In the genomic region with DNA sequence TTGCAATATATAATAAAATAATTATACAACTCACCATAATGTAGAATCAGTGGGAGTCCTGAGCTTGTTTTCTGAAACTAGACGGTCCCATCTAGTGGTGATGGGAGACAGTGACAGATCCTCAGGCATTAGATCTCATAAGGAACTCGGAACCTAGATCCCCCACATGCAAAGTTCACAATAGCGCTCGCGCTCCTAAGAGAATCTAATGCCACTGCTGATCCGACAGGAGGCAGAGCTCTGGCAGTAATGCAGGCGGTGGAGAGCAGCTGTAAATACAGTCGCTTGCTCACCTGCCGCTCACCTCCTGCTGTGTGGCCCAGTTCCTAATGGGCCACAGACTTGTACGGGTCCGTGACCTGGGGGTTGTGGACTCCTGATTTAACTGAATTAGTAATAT, we compare ENCODE assay signal across 24 cellular contexts.
A peak's percentile ranks its signal among the peaks of the same experiment; 100 is the strongest.
DNase-seq lines count a peak whose midpoint lies in the region; ATAC-seq, FAIRE-seq and TF ChIP-seq lines count a peak whose summit lies in the region.
"Had no signal": no experiment of that assay in that cellular context is flagged by ENCODE, and none has a peak within 500 bp of the region (broad histone marks: within the 10 kb centered on the region; RNA-seq: fewer than 3 reads in every experiment).

No MANE protein-coding gene starts in this region.

- H3K18ac ChIP-seq in IMR-90 (ENCODE audit: low read depth, low read length) = no peak overlapping the region

- H2BK120ac ChIP-seq in IMR-90 (ENCODE audit: low read depth, low read length) = no peak overlapping the region

- TF ChIP-seq EP300 in GM12878 (IDR thresholded peaks at IDR 0.05; ENCODE audit: borderline replicate concordance in 1 of 2, control insufficient read depth in 1 of 2, low read depth in 2 of 2, low read length in 2 of 2) = no peak

- CTCF ChIA-PET in IMR-90 (lab: Yijun Ruan, JAX) = interaction anchor here (1.8 kb wide), 1 partner anchor 16 kb away, joined by 7 read pairs; no protein-coding TSS in a partner anchor
- CTCF ChIA-PET in GM12878 (lab: Yijun Ruan, JAX) = interaction anchor here (1.0 kb wide), 1 partner anchor 10 kb away, joined by 3 read pairs; no protein-coding TSS in a partner anchor

- H3K4me2 ChIP-seq in IMR-90 (ENCODE audit: low read depth, low read length) (no peak overlapping the region), GM12878 (ENCODE audit: control insufficient read depth, insufficient read depth) (no peak overlapping the region)

- H3K4ac ChIP-seq in IMR-90 (ENCODE audit: low read depth, low read length) = peak overlapping the region; percentile 40; the same call in 1 of the 2 replicates

- dilution Hi-C loops in IMR-90 (cut with HindIII; ENCODE audit: low sequenced_read_pairs, unreplicated experiment) = no loop called here

- H2BK15ac ChIP-seq in IMR-90 (ENCODE audit: low read depth, low read length) = peak overlapping the region; percentile 51; the same call in 1 of the 3 replicates

- H3K27ac ChIP-seq in C4-2B (peak overlapping the region; percentile 41), IMR-90 (ENCODE audit: insufficient read depth, low read length) (no peak overlapping the region), GM12878 (ENCODE audit: control insufficient read depth, insufficient read depth) (no peak overlapping the region), kidney (ENCODE audit: low read depth in 2 of 2, low read length in 2 of 2) (no peak overlapping the region)
- H3K27ac ChIP-seq in effector memory CD4-positive, alpha-beta T cell (ENCODE audit: insufficient read depth, low read length, poor library complexity, severe bottlenecking) = no peak overlapping the region
- H3K27ac ChIP-seq: dorsolateral prefrontal cortex, epithelial cell of prostate, heart right ventricle, HL-60, right lobe of liver had no signal

- no peak overlapping the region for H4K5ac ChIP-seq in IMR-90 (ENCODE audit: low read depth, low read length)

- no peaks in the 10 kb centered on the region for H3K9me3 ChIP-seq in IMR-90 (ENCODE audit: control insufficient read depth, insufficient read depth, low read length)
- no peaks in the 10 kb centered on the region for H3K9me3 ChIP-seq in GM12878 (replicated peaks; ENCODE audit: control insufficient read depth, insufficient read depth, low read length)
- no peaks in the 10 kb centered on the region for H3K9me3 ChIP-seq in kidney (ENCODE audit: control insufficient read depth in 1 of 2, low read length in 2 of 2)
- H3K9me3 ChIP-seq in effector memory CD4-positive, alpha-beta T cell (ENCODE audit: control insufficient read depth, low read length) = no peaks in the 10 kb centered on the region
- H3K9me3 ChIP-seq: heart right ventricle, right lobe of liver had no signal

- peaks cover 3% of the 10 kb centered on the region; the same call in 1 of the 2 replicates for H3K9me1 ChIP-seq in IMR-90 (ENCODE audit: insufficient read depth, low read length)

- no peak overlapping the region for H4K91ac ChIP-seq in IMR-90 (ENCODE audit: insufficient read depth, low read depth, low read length)

- H4K20me1 ChIP-seq in IMR-90 (ENCODE audit: insufficient read depth, low read length) (no peaks in the 10 kb centered on the region), GM12878 (ENCODE audit: control insufficient read depth, insufficient read depth) (no peaks in the 10 kb centered on the region)

- SMC1A ChIA-PET in GM12878 (lab: Charles Lee; ENCODE audit: uncharacterized antibody, unreplicated experiment) = interaction anchor here (0.6 to 1.4 kb wide), 3 partner anchors 21 to 57 kb away, joined by 3 read pairs; no protein-coding TSS in a partner anchor

- TF ChIP-seq RAD21 in IMR-90 (IDR thresholded peaks at IDR 0.05; ENCODE audit: low read length) (no peak), GM12878 (IDR thresholded peaks at IDR 0.05; ENCODE audit: insufficient read depth, low read depth, low read length) (no peak)

- no TSS peak for BruUV-seq in IMR-90 (replicated peaks; lab: Mats Ljungman, UMichigan)
- no TSS peak for BruUV-seq in GM12878 (replicated peaks; lab: Mats Ljungman, UMichigan)

- no peak for TF ChIP-seq POLR2A in IMR-90 (IDR thresholded peaks at IDR 0.05; ENCODE audit: low read depth, low read length)
- TF ChIP-seq POLR2A in GM12878 (IDR thresholded peaks at IDR 0.05; ENCODE audit: low read depth, low read length) = no peak

- no peak overlapping the region for H3K14ac ChIP-seq in IMR-90 (replicated peaks; ENCODE audit: low read depth, low read length)

- in situ Hi-C loops in IMR-90 (cut with MboI; ENCODE audit: low sequenced_read_pairs) = no loop called here
- in situ Hi-C loops in GM12878 (cut with MboI) = no loop called here

- intact Hi-C loops in IMR-90 (cut with micrococcal nuclease) = no loop called here
- intact Hi-C loops in GM12878 (cut with micrococcal nuclease; ENCODE audit: unreplicated experiment) = no loop called here
- intact Hi-C loops in kidney (cut with DNase I) = no loop called here

- H3K9ac ChIP-seq in IMR-90 (ENCODE audit: low read depth, low read length) (no peak overlapping the region), GM12878 (ENCODE audit: control insufficient read depth, insufficient read depth, low read length) (no peak overlapping the region), kidney (ENCODE audit: low read length in 2 of 2) (no peak overlapping the region)

- no peaks in the 10 kb centered on the region for H3K27me3 ChIP-seq in IMR-90 (ENCODE audit: control insufficient read depth, insufficient read depth, low read length)
- H3K27me3 ChIP-seq in GM12878 (replicated peaks in 1 of 2; ENCODE audit: control insufficient read depth in 2 of 2, insufficient read depth in 2 of 2, low read length in 1 of 2) = no peaks in the 10 kb centered on the region
- no peaks in the 10 kb centered on the region for H3K27me3 ChIP-seq in effector memory CD4-positive, alpha-beta T cell (replicated peaks; ENCODE audit: control insufficient read depth, insufficient read depth, low read length, poor library complexity, severe bottlenecking)
- H3K27me3 ChIP-seq: dorsolateral prefrontal cortex, heart right ventricle, right lobe of liver had no signal

- H2BK5ac ChIP-seq in IMR-90 (ENCODE audit: low read depth, low read length, poor library complexity, severe bottlenecking) = peak overlapping the region; percentile 45

- ATAC-seq in IMR-90 (ENCODE audit: low read depth) = no peak
- no peak for ATAC-seq in GM12878
- ATAC-seq in activated CD4-positive, CD25-positive, alpha-beta regulatory T cell treated with anti-CD3 and anti-CD28 coated beads, Interleukin-2, amount 50 U/mL, for 24 hours = no peak
- ATAC-seq: activated naive CD8-positive, alpha-beta T cell treated with anti-CD3 and anti-CD28 coated beads, Interleukin-2, amount 50 U/mL, for 24 hours; heart right ventricle; right lobe of liver; stimulated activated effector memory CD8-positive, alpha-beta T cell treated with anti-CD3 and anti-CD28 coated beads, Interleukin-12 subunit alpha, Interleukin-12 subunit beta, amount 100 ng/mL, for 72 hours had no signal

- no peaks in the 10 kb centered on the region for H3K79me2 ChIP-seq in GM12878 (ENCODE audit: control insufficient read depth, insufficient read depth, low read length)

- peaks cover 3 to 41% of the 10 kb centered on the region in 2 experiments; a peak in 3 of 4 replicates for H3K79me1 ChIP-seq in IMR-90 (ENCODE audit: low read depth in 1 of 2, low read length in 2 of 2)

- H3K4me3 ChIP-seq in IMR-90 (ENCODE audit: insufficient read depth, low read depth, low read length) (no peak overlapping the region), GM12878 (no peak overlapping the region), kidney (ENCODE audit: low read length in 2 of 2) (no peak overlapping the region)
- no peak overlapping the region for H3K4me3 ChIP-seq in effector memory CD4-positive, alpha-beta T cell (ENCODE audit: insufficient read depth, low read depth, low read length, poor library complexity, severe bottlenecking)
- H3K4me3 ChIP-seq: dorsolateral prefrontal cortex, heart right ventricle, right lobe of liver had no signal

- no peak overlapping the region for H3K56ac ChIP-seq in IMR-90 (ENCODE audit: extremely low read depth, insufficient read depth, low read length)

- no peak overlapping the region for H4K8ac ChIP-seq in IMR-90 (ENCODE audit: low read depth in 2 of 2, low read length in 2 of 2)

- 95% methylated on average over 5 of the region's 11 CpGs; no CpG with 5 or more reads in 1 of the 2 experiments for WGBS in IMR-90 (ENCODE audit: extremely low coverage in 2 of 2, insufficient read length in 1 of 2), 2 experiments
- WGBS in GM12878 (ENCODE audit: insufficient coverage, insufficient replicate concordance, low lambda C conversion rate, missing lambda C conversion rate) = 79% methylated on average over 11 of the region's 11 CpGs

- H2AFZ ChIP-seq in IMR-90 (replicated peaks; ENCODE audit: low read length, poor library complexity) (no peak overlapping the region), GM12878 (ENCODE audit: control insufficient read depth, low read depth, low read length) (no peak overlapping the region)

- H3K4me1 ChIP-seq in IMR-90 (ENCODE audit: control insufficient read depth, insufficient read depth, low read length) (peaks cover 3% of the 10 kb centered on the region; the same call in 1 of the 2 replicates), GM12878 (ENCODE audit: control insufficient read depth, insufficient read depth, low read length) (no peaks in the 10 kb centered on the region), kidney (ENCODE audit: control insufficient read depth in 1 of 2, insufficient read depth in 1 of 2, low read depth in 1 of 2, low read length in 2 of 2) (peaks cover 0 to 10% of the 10 kb centered on the region in 2 donors)
- no peaks in the 10 kb centered on the region for H3K4me1 ChIP-seq in effector memory CD4-positive, alpha-beta T cell (ENCODE audit: control insufficient read depth, insufficient read depth, low read length, poor library complexity, severe bottlenecking)
- H3K4me1 ChIP-seq: right lobe of liver had no signal

- H2BK20ac ChIP-seq in IMR-90 (ENCODE audit: low read depth, low read length) = no peak overlapping the region

- no peak overlapping the region for H3K23ac ChIP-seq in IMR-90 (ENCODE audit: low read depth, low read length)

- no peak for FAIRE-seq in GM12878 (lab: Jason Lieb, UNC)
- FAIRE-seq in kidney (lab: Jason Lieb, UNC) = no peak

- POLR2A ChIA-PET in IMR-90 (lab: Charles Lee; ENCODE audit: unreplicated experiment) = no interaction called here
- POLR2A ChIA-PET in GM12878 (lab: Charles Lee) = interaction anchor here (1.6 kb wide), 1 partner anchor 11 kb away, joined by 4 read pairs; no protein-coding TSS in a partner anchor

- H2AK5ac ChIP-seq in IMR-90 (ENCODE audit: low read depth, low read length) = peak overlapping the region; percentile 24; the same call in 1 of the 2 replicates

- DNase-seq in IMR-90 (no peak), GM12878 (ENCODE audit: low read depth, low spot score) (no peak), kidney (peak; percentile 59), GF-D8 (lab: John Stamatoyannopoulos, UW) (no peak)
- no peak for DNase-seq in activated naive CD4-positive, alpha-beta T cell (lab: John Stamatoyannopoulos, UW)
- DNase-seq in effector memory CD4-positive, alpha-beta T cell = no peak
- DNase-seq: activated CD4-positive, alpha-beta T cell treated with anti-CD3 and anti-CD28 coated beads, Interleukin-2, amount 10 ng/mL, durations not matched to agents 24 days and 14 days; activated gamma-delta T cell; activated naive CD8-positive, alpha-beta T cell treated with anti-CD3 and anti-CD28 coated beads, Interleukin-2, amount 50 U/mL, for 24 hours; activated T-cell treated with anti-CD3 and anti-CD28 coated beads, Interleukin-2, amount 50 U/mL, for 1 hour; C1 segment of cervical spinal cord; DND-41; dorsolateral prefrontal cortex; heart right ventricle; left colon; NCI-H187; right lobe of liver; stimulated activated CD4-positive, alpha-beta T cell treated with anti-CD3 and anti-CD28 coated beads, Interleukin-12 subunit alpha, Interleukin-12 subunit beta, amount 100 ng/mL, for 4 hours; stimulated activated CD4-positive, alpha-beta T cell treated with anti-CD3 and anti-CD28 coated beads, Interleukin-4, amount 100 ng/mL, for 24 hours had no signal

- RAD21 ChIA-PET in GM12878 (lab: Charles Lee; ENCODE audit: unreplicated experiment) = no interaction called here

- no peak overlapping the region for H2AK9ac ChIP-seq in IMR-90 (replicated peaks; ENCODE audit: low read depth, low read length, poor library complexity)

- H3K36me3 ChIP-seq in IMR-90 (ENCODE audit: control insufficient read depth, insufficient read depth, low read length) (no peaks in the 10 kb centered on the region), GM12878 (ENCODE audit: control insufficient read depth in 2 of 2, insufficient read depth in 2 of 2, low read length in 1 of 2) (no peaks in the 10 kb centered on the region), kidney (ENCODE audit: control insufficient read depth in 1 of 2, insufficient read depth in 2 of 2, low read length in 2 of 2) (no peaks in the 10 kb centered on the region)
- no peaks in the 10 kb centered on the region for H3K36me3 ChIP-seq in effector memory CD4-positive, alpha-beta T cell (ENCODE audit: control insufficient read depth, insufficient read depth, low read length)
- H3K36me3 ChIP-seq: heart right ventricle, right lobe of liver had no signal

- TF ChIP-seq CTCF in C4-2B (conservative IDR thresholded peaks at IDR 0.05) = no peak
- TF ChIP-seq CTCF in IMR-90 (conservative IDR thresholded peaks at IDR 0.05; ENCODE audit: low read depth, low read length) = no peak
- TF ChIP-seq CTCF in GM12878 (IDR thresholded peaks at IDR 0.05 in 2 of 3, conservative IDR thresholded peaks at IDR 0.05 in 1 of 3; ENCODE audit: control insufficient read depth in 2 of 3, extremely low read depth in 1 of 3, insufficient read depth in 1 of 3, low read depth in 3 of 3, low read length in 3 of 3) = no peak
- no peak for TF ChIP-seq CTCF in kidney (IDR thresholded peaks at IDR 0.05; ENCODE audit: borderline replicate concordance, extremely low read depth, insufficient read depth)
